Comparison of ENCODE assay signal across 1 cellular context in genomic region chr21:41598561-41599511, GRCh38.
TF ChIP-seq lines count a peak whose summit lies in the region.

No MANE protein-coding gene starts in this region.

TF ChIP-seq in GM23338, 12 proteins besides CTCF, POLR2A, EP300 and RAD21 (continued from another document):
- TF ChIP-seq, protein P1, sequence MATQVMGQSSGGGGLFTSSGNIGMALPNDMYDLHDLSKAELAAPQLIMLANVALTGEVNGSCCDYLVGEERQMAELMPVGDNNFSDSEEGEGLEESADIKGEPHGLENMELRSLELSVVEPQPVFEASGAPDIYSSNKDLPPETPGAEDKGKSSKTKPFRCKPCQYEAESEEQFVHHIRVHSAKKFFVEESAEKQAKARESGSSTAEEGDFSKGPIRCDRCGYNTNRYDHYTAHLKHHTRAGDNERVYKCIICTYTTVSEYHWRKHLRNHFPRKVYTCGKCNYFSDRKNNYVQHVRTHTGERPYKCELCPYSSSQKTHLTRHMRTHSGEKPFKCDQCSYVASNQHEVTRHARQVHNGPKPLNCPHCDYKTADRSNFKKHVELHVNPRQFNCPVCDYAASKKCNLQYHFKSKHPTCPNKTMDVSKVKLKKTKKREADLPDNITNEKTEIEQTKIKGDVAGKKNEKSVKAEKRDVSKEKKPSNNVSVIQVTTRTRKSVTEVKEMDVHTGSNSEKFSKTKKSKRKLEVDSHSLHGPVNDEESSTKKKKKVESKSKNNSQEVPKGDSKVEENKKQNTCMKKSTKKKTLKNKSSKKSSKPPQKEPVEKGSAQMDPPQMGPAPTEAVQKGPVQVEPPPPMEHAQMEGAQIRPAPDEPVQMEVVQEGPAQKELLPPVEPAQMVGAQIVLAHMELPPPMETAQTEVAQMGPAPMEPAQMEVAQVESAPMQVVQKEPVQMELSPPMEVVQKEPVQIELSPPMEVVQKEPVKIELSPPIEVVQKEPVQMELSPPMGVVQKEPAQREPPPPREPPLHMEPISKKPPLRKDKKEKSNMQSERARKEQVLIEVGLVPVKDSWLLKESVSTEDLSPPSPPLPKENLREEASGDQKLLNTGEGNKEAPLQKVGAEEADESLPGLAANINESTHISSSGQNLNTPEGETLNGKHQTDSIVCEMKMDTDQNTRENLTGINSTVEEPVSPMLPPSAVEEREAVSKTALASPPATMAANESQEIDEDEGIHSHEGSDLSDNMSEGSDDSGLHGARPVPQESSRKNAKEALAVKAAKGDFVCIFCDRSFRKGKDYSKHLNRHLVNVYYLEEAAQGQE (IDR thresholded peaks at IDR 0.05; ENCODE audit: unreplicated experiment) = no peak
- TF ChIP-seq, protein P2, sequence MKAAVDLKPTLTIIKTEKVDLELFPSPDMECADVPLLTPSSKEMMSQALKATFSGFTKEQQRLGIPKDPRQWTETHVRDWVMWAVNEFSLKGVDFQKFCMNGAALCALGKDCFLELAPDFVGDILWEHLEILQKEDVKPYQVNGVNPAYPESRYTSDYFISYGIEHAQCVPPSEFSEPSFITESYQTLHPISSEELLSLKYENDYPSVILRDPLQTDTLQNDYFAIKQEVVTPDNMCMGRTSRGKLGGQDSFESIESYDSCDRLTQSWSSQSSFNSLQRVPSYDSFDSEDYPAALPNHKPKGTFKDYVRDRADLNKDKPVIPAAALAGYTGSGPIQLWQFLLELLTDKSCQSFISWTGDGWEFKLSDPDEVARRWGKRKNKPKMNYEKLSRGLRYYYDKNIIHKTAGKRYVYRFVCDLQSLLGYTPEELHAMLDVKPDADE (IDR thresholded peaks at IDR 0.05) = no peak
- TF ChIP-seq ZNF114 (CRISPR knock-in tag; IDR thresholded peaks at IDR 0.05) (no peak), STAT1 (IDR thresholded peaks at IDR 0.05; ENCODE audit: unreplicated experiment) (no peak), ZNF331 (CRISPR knock-in tag; IDR thresholded peaks at IDR 0.05; ENCODE audit: low read depth) (no peak)
